ENCODE assay signal across 7 cellular contexts in genomic region chr17:81386141-81386645, GRCh38. TPM values are rescaled to one million over a fixed set of nuclear protein-coding genes. Genes with fewer than 3 reads are reported as not detected.
DNase-seq lines count a peak whose midpoint lies in the region; ATAC-seq, FAIRE-seq and TF ChIP-seq lines count a peak whose summit lies in the region.

No MANE protein-coding gene starts in this region.

- peaks cover 21% of the 10 kb centered on the region for H3K4me1 Mint-ChIP-seq in astrocyte (ENCODE audit: low read depth, unreplicated experiment)

- H3K9ac ChIP-seq in astrocyte (ENCODE audit: low read length) (no peak overlapping the region), HepG2 (ENCODE audit: insufficient read depth, low read depth, low read length) (peak overlapping the region; percentile 10; the same call in 1 of the 2 replicates)

- TF ChIP-seq CTCF in LNCaP clone FGC (IDR thresholded peaks at IDR 0.05; ENCODE audit: control insufficient read depth, extremely low read depth, insufficient read depth) (no peak), astrocyte (IDR thresholded peaks at IDR 0.05; ENCODE audit: insufficient read depth, low read depth, low read length) (no peak), HepG2 (CRISPR knock-in tag; IDR thresholded peaks at IDR 0.05) (no peak)

- DNase-seq in LNCaP clone FGC (ENCODE audit: low read depth), result no peak
- DNase-seq in astrocyte (ENCODE audit: low read depth), result no peak
- no peak for DNase-seq in HepG2 (ENCODE audit: low spot score)
- peak in 1 of 49 donors; percentile 76 for DNase-seq in substantia nigra (lab: John Stamatoyannopoulos, UW)
- DNase-seq in AG08395 (ENCODE audit: low spot score), result no peak
- DNase-seq in OCI-M1 (lab: John Stamatoyannopoulos, UW), result no peak
- no peak for DNase-seq in GM19238 (ENCODE audit: insufficient read length, low spot score)

- in situ Hi-C loops in HepG2 (cut with HindIII; ENCODE audit: extremely low pct_ligation_motif_present, low pct_unique_long_range_greater_than_20kb), result no loop called here

- no peaks in the 10 kb centered on the region for H3K36me3 Mint-ChIP-seq in astrocyte (ENCODE audit: low read depth, unreplicated experiment)

- H3K27me3 ChIP-seq in astrocyte (ENCODE audit: insufficient read depth, low read length) (no peaks in the 10 kb centered on the region), HepG2 (ENCODE audit: control insufficient read depth in 1 of 2, insufficient read depth in 2 of 2, low read length in 2 of 2) (peaks cover 15 to 87% of the 10 kb centered on the region in 2 experiments)

- H3K4me3 Mint-ChIP-seq in astrocyte (ENCODE audit: unreplicated experiment), result peak overlapping the region; percentile 57

- WGBS in HepG2 (ENCODE audit: low lambda C conversion rate), result 15% methylated on average over 8 of the region's 15 CpGs

- CTCF ChIA-PET in HepG2 (lab: Yijun Ruan, JAX; ENCODE audit: low intra/inter-chr PET ratio, low total read pairs), result no interaction called here

- no peaks in the 10 kb centered on the region for H3K36me3 ChIP-seq in astrocyte (ENCODE audit: insufficient read depth, low read length)
- no peaks in the 10 kb centered on the region for H3K36me3 ChIP-seq in HepG2 (replicated peaks in 1 of 2; ENCODE audit: control insufficient read depth in 1 of 2, insufficient read depth in 2 of 2, low read length in 2 of 2)

- intact Hi-C loops in HepG2 (cut with micrococcal nuclease; ENCODE audit: unreplicated experiment), result loop anchor here (5.0 kb wide), 2 partner anchors 79 to 909 kb away; partner anchors contain the start of gene NPTX1

- H3K27me3 Mint-ChIP-seq in astrocyte (ENCODE audit: low read depth, unreplicated experiment), result peaks cover 8% of the 10 kb centered on the region

- no peak for TF ChIP-seq POLR2A in HepG2 (IDR thresholded peaks at IDR 0.05; ENCODE audit: insufficient read depth in 1 of 2, low read depth in 2 of 2, low read length in 2 of 2)

- FAIRE-seq in astrocyte (lab: Jason Lieb, UNC) (no peak), HepG2 (lab: Jason Lieb, UNC) (no peak)

- H3K4me3 ChIP-seq in LNCaP clone FGC (ENCODE audit: low read depth, low read length) (peak overlapping the region; percentile 55), astrocyte (ENCODE audit: insufficient read depth, low read depth, low read length) (peak overlapping the region; percentile 0), HepG2 (replicated peaks in 1 of 3; ENCODE audit: insufficient read depth in 1 of 3, low read depth in 2 of 3, low read length in 3 of 3) (peak overlapping the region; percentile 68 to 76 (median 70); a peak in 5 of 6 replicates)

- H3K9me3 ChIP-seq in astrocyte (ENCODE audit: insufficient read depth, low read depth, low read length), result peaks cover 3% of the 10 kb centered on the region
- no peaks in the 10 kb centered on the region for H3K9me3 ChIP-seq in HepG2 (ENCODE audit: low read length)

- ATAC-seq in HepG2, result no peak; the same call in 2 of the 3 replicates

- no peak for TF ChIP-seq RAD21 in HepG2 (CRISPR knock-in tag; IDR thresholded peaks at IDR 0.05)

- H3K79me2 ChIP-seq in astrocyte (ENCODE audit: insufficient read depth, low read length), result peaks cover 10% of the 10 kb centered on the region
- H3K79me2 ChIP-seq in HepG2 (ENCODE audit: insufficient read depth, low read length), result no peaks in the 10 kb centered on the region

- H3K27ac Mint-ChIP-seq in astrocyte (ENCODE audit: unreplicated experiment), result peak overlapping the region; percentile 62

- H2AFZ ChIP-seq in astrocyte (ENCODE audit: low read depth, low read length) (no peak overlapping the region), HepG2 (ENCODE audit: low read length) (no peak overlapping the region)

- peak overlapping the region; percentile 98 for H3K4me2 ChIP-seq in astrocyte (ENCODE audit: low read length)
- peak overlapping the region; percentile 92 for H3K4me2 ChIP-seq in HepG2 (ENCODE audit: low read depth, low read length)

- POLR2A ChIA-PET in HepG2 (lab: Yijun Ruan, JAX), result interaction anchor here (1.0 to 1.2 kb wide), 3 partner anchors 8 to 91 kb away, joined by 3 read pairs; partner anchors contain the start of genes BAHCC1 and SLC38A10

- H3K27ac ChIP-seq in astrocyte (ENCODE audit: low read depth, low read length), result no peak overlapping the region
- H3K27ac ChIP-seq in HepG2 (ENCODE audit: extremely low read length, insufficient read depth, low read length), result no peak overlapping the region
- H3K27ac ChIP-seq in substantia nigra (ENCODE audit: low read depth, low read length, poor library complexity, severe bottlenecking), result peak overlapping the region; percentile 99

- H3K4me1 ChIP-seq in astrocyte (ENCODE audit: insufficient read depth, low read length) (peaks cover 25% of the 10 kb centered on the region), HepG2 (ENCODE audit: insufficient read depth, low read length) (peaks cover 61% of the 10 kb centered on the region)

- TF ChIP-seq EP300 in HepG2 (IDR thresholded peaks at IDR 0.05; ENCODE audit: low read depth in 2 of 2, low read length in 2 of 2), result no peak
- no peak for TF ChIP-seq EP300 in HepG2 (CRISPR knock-in tag; IDR thresholded peaks at IDR 0.05; ENCODE audit: borderline replicate concordance)

- H4K20me1 ChIP-seq in astrocyte (ENCODE audit: insufficient read depth, low read length) (no peaks in the 10 kb centered on the region), HepG2 (ENCODE audit: insufficient read depth, low read length) (no peaks in the 10 kb centered on the region; the same call in 1 of the 2 replicates)

- H3K9me3 Mint-ChIP-seq in astrocyte (ENCODE audit: unreplicated experiment), result no peaks in the 10 kb centered on the region

- BruUV-seq in HepG2 (replicated peaks; lab: Mats Ljungman, UMichigan), result no TSS peak

TF ChIP-seq in HepG2, 621 proteins besides CTCF, POLR2A, EP300 and RAD21 (continues in another document):
- TF ChIP-seq ZNF614 (CRISPR knock-in tag; IDR thresholded peaks at IDR 0.05; ENCODE audit: borderline replicate concordance) (no peak), IRF9 (CRISPR knock-in tag; IDR thresholded peaks at IDR 0.05; ENCODE audit: borderline replicate concordance) (peak; percentile 4; the same call in 1 of the 2 replicates), ZBTB7B (CRISPR knock-in tag; IDR thresholded peaks at IDR 0.05) (peak; percentile 40; the same call in 1 of the 2 replicates), SYNCRIP (IDR thresholded peaks at IDR 0.05; ENCODE audit: insufficient read depth, low read depth, low read length) (no peak), ZNF124 (CRISPR knock-in tag; IDR thresholded peaks at IDR 0.05) (no peak)

RNA-seq across cellular contexts. Expression of gene BAHCC1, which starts 9.1 kb away (rescaled TPM):
- total RNA-seq in astrocyte (18.5 TPM in 2 replicates), HepG2 (2016; rRNA removed; fragmentation: Illumina TruSeq; extraction: Trizol) (0.94 and 1.7 TPM in 2 replicates)
- 1.4 and 1.8 TPM in 2 replicates for total RNA-seq in HepG2 (2016; cell fraction: cytosol; rRNA removed; fragmentation: Illumina TruSeq; extraction: Trizol; ENCODE audit: low read depth)
- total RNA-seq in HepG2 (2016; cell fraction: insoluble cytoplasmic fraction; rRNA removed; fragmentation: Illumina TruSeq; extraction: Trizol), result 1.2 and 1.8 TPM in 2 replicates
- total RNA-seq in HepG2 (2016; cell fraction: membrane; rRNA removed; fragmentation: Illumina TruSeq; extraction: Trizol), result 1.2 and 1.9 TPM in 2 replicates
- total RNA-seq in HepG2 (2016; cell fraction: nucleus; rRNA removed; fragmentation: Illumina TruSeq; extraction: Trizol), result 2.8 and 3.9 TPM in 2 replicates
- polyA plus RNA-seq in HepG2 (2011; rRNA removed), result 1.4 TPM in 2 replicates
- 0.42 and 0.64 TPM in 2 replicates for polyA plus RNA-seq in HepG2 (2011; cell fraction: cytosol; rRNA removed)
- polyA plus RNA-seq in HepG2 (2011; cell fraction: nucleus; rRNA removed), result 15.9 and 22.2 TPM in 2 replicates
- polyA plus RNA-seq in HepG2 (2012), result 1.8 and 2.5 TPM in 2 replicates
- 1.1 and 1.4 TPM in 2 replicates for polyA plus RNA-seq in HepG2 (2016; cell fraction: cytosol; fragmentation: Illumina TruSeq; extraction: Trizol; ENCODE audit: low read depth)
- 1.3 and 1.9 TPM in 2 replicates for polyA plus RNA-seq in HepG2 (2016; cell fraction: insoluble cytoplasmic fraction; fragmentation: Illumina TruSeq; extraction: Trizol; ENCODE audit: low read depth)
- polyA plus RNA-seq in HepG2 (2016; cell fraction: membrane; fragmentation: Illumina TruSeq; extraction: Trizol; ENCODE audit: low read depth), result 1.9 and 2.3 TPM in 2 replicates
- 9.5 and 11.0 TPM in 2 replicates for polyA plus RNA-seq in HepG2 (2016; cell fraction: nucleus; fragmentation: Illumina TruSeq; extraction: Trizol; ENCODE audit: insufficient read depth, low read depth)
- 1.7 and 5.4 TPM in 2 replicates for polyA minus RNA-seq in HepG2 (2011; rRNA and poly(A)+ RNA removed; ENCODE audit: low replicate concordance)
- 1.1 and 1.9 TPM in 2 replicates for polyA minus RNA-seq in HepG2 (2011; cell fraction: cytosol; rRNA and poly(A)+ RNA removed)
- 5.5 and 5.9 TPM in 2 replicates for polyA minus RNA-seq in HepG2 (2011; cell fraction: nucleus; rRNA and poly(A)+ RNA removed)

Comparison
In these comparisons a context has a peak if more than half of its experiments do, and no peak if none do; other contexts are left out.
1. H3K4me3 ChIP-seq: peak in every context shown above with its lines; median percentile 70 in HepG2; 55 in LNCaP clone FGC; 0 in astrocyte.